14 cellular contexts compared by ENCODE assay signal in the genomic region with DNA sequence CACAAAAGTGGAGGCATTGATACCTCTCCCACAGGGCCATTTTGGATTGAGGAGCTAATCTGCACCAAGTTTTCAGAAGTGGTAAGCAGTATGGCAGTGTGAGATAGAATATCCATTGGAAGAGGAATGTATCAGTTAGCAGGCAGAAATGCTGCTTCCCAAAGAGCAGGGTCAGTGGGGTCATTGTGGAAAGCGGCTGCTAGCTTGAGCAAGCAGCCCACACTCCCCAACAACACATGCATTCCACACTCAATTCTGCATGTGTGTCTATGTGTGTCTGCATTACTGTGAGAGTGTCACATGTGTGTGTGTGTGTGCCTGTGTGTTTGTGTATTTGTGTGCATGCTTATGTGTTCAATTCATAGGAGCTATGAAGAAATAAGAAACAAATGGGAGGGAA.
"Had no signal": no experiment of that assay in that cellular context is flagged by ENCODE, and none has a peak within 500 bp of the region (broad histone marks: within the 10 kb centered on the region; RNA-seq: fewer than 3 reads in every experiment).

No MANE protein-coding gene starts in this region.

- DNase-seq: activated CD4-positive, alpha-beta T cell treated with anti-CD3 and anti-CD28 coated beads, Interleukin-2, amount 10 ng/mL, durations not matched to agents 7 days and 5 days; activated CD8-positive, alpha-beta memory T cell treated with anti-CD3 and anti-CD28 coated beads for 24 hours; activated naive CD4-positive, alpha-beta T cell treated with anti-CD3 and anti-CD28 coated beads, Interleukin-2, amount 10 ng/mL, durations not matched to agents 7 days and 5 days; effector memory CD8-positive, alpha-beta T cell; hypothalamus; lower lobe of right lung; natural killer cell; nucleus accumbens; psoas muscle; stimulated activated CD4-positive, alpha-beta T cell treated with anti-CD3 and anti-CD28 coated beads, Interleukin-12 subunit alpha, Interleukin-12 subunit beta, amount 100 ng/mL, for 4 hours; stimulated activated naive CD4-positive, alpha-beta T cell treated with Interleukin-2 at 50 U/mL for 16 hours had no signal

- ATAC-seq: activated T-helper 17 cell treated with anti-CD3 and anti-CD28 coated beads, Interleukin-2, amount 50 U/mL, for 72 hours; effector memory CD8-positive, alpha-beta T cell; lower lobe of right lung; natural killer cell; sciatic nerve had no signal

- H3K9me3 ChIP-seq: lower lobe of right lung, psoas muscle, suprapubic skin had no signal

- H3K36me3 ChIP-seq: lower lobe of right lung, suprapubic skin had no signal

- H3K4me3 ChIP-seq: lower lobe of right lung, psoas muscle, suprapubic skin had no signal

- H3K4me1 ChIP-seq: lower lobe of right lung, psoas muscle, suprapubic skin had no signal

- H3K27me3 ChIP-seq: suprapubic skin had no signal

- H3K27ac ChIP-seq: lower lobe of right lung, psoas muscle, suprapubic skin had no signal
